ENCODE assay signal across 8 cellular contexts in genomic region chr20:18288748-18289705, GRCh38. TPM values are rescaled to one million over a fixed set of nuclear protein-coding genes. Genes with fewer than 3 reads are reported as not detected.
DNase-seq lines count a peak whose midpoint lies in the region; TF ChIP-seq lines count a peak whose summit lies in the region.

No MANE protein-coding gene starts in this region.

- H3K27ac ChIP-seq in mesenchymal stem cell (ENCODE audit: low read length, poor library complexity, severe bottlenecking): no peak overlapping the region
- peak overlapping the region; percentile 93 to 95 for H3K27ac ChIP-seq in uterus

- peak; percentile 45 for DNase-seq in NCI-H2227 (lab: John Stamatoyannopoulos, UW; ENCODE audit: unreplicated experiment)
- no peak for DNase-seq in NCI-H2227 treated with DMSO at 0.1 percent for 48 hours (lab: John Stamatoyannopoulos, UW)
- peak; percentile 17 for DNase-seq in NCI-H1105 (lab: John Stamatoyannopoulos, UW)
- peak; percentile 27 for DNase-seq in cerebellar cortex (ENCODE audit: low spot score)
- peak; percentile 47 for DNase-seq in mesenchymal stem cell
- DNase-seq in uterus: no peak
- no peak for DNase-seq in stimulated activated CD4-positive, alpha-beta T cell treated with anti-CD3 and anti-CD28 coated beads, Interleukin-2, amount 100 ng/mL, for 24 hours
- no peak for DNase-seq in NCI-H1694 (lab: John Stamatoyannopoulos, UW)

- H3K4ac ChIP-seq in mesenchymal stem cell (ENCODE audit: low read depth in 1 of 2, low read length in 2 of 2): peak overlapping the region; percentile 24 to 62

- H2AK5ac ChIP-seq in mesenchymal stem cell (ENCODE audit: low read length, severe bottlenecking): no peak overlapping the region

- H3K14ac ChIP-seq in mesenchymal stem cell (ENCODE audit: low read length in 2 of 2): peak overlapping the region in 1 of 2 experiments; percentile 29

- no peak overlapping the region for H2BK5ac ChIP-seq in mesenchymal stem cell (ENCODE audit: low read depth, low read length, poor library complexity, severe bottlenecking)

- peaks cover 31% of the 10 kb centered on the region for H3K9me3 ChIP-seq in mesenchymal stem cell (ENCODE audit: control insufficient read depth, low read length)
- no peaks in the 10 kb centered on the region for H3K9me3 ChIP-seq in uterus

- intact Hi-C loops in uterus (cut with DNase I; ENCODE audit: low total_unique reads): loop anchor here (10.0 kb wide), 1 partner anchor 154 kb away; the partner anchor contains the start of genes KAT14 and PET117

- H3K4me3 ChIP-seq in mesenchymal stem cell (ENCODE audit: insufficient read depth in 1 of 2, low read depth in 1 of 2, low read length in 2 of 2) (peak overlapping the region; percentile 85 to 94), uterus (peak overlapping the region; percentile 69 to 96)

- no peak overlapping the region for H2BK120ac ChIP-seq in mesenchymal stem cell (ENCODE audit: low read depth, low read length)

- no peak overlapping the region for H3K23ac ChIP-seq in mesenchymal stem cell (ENCODE audit: low read length in 2 of 2)

- H2BK15ac ChIP-seq in mesenchymal stem cell (ENCODE audit: low read depth, poor library complexity, severe bottlenecking): no peak overlapping the region

- peak overlapping the region; percentile 72 for H3K4me2 ChIP-seq in mesenchymal stem cell (ENCODE audit: low read length, poor library complexity, severe bottlenecking)

- H3K27me3 ChIP-seq in mesenchymal stem cell (ENCODE audit: control insufficient read depth in 1 of 2, insufficient read depth in 1 of 2, low read length in 2 of 2) (peaks cover 0 to 4% of the 10 kb centered on the region in 2 experiments), uterus (no peaks in the 10 kb centered on the region)

- H3K18ac ChIP-seq in mesenchymal stem cell (ENCODE audit: low read depth in 1 of 2, low read length in 2 of 2): peak overlapping the region; percentile 76 to 86

- no peak overlapping the region for H4K91ac ChIP-seq in mesenchymal stem cell (ENCODE audit: low read length)

- no peak for TF ChIP-seq POLR2A in uterus (IDR thresholded peaks at IDR 0.05)

- WGBS in mesenchymal stem cell: 25% methylated on average over 28 of the region's 28 CpGs

- peak overlapping the region; percentile 78 for H4K8ac ChIP-seq in mesenchymal stem cell (ENCODE audit: low read length)

- no peak for TF ChIP-seq CTCF in uterus (IDR thresholded peaks at IDR 0.05)

- H3K79me1 ChIP-seq in mesenchymal stem cell (replicated peaks; ENCODE audit: low read length, poor library complexity, severe bottlenecking): peaks cover 37% of the 10 kb centered on the region

- H2BK12ac ChIP-seq in mesenchymal stem cell (ENCODE audit: low read length in 2 of 2): no peak overlapping the region

- H3K36me3 ChIP-seq in mesenchymal stem cell (ENCODE audit: control insufficient read depth in 1 of 2, insufficient read depth in 2 of 2, low read depth in 1 of 2, low read length in 2 of 2) (peaks cover 10 to 29% of the 10 kb centered on the region in 2 experiments), uterus (no peaks in the 10 kb centered on the region)

- H3K4me1 ChIP-seq in mesenchymal stem cell (ENCODE audit: control insufficient read depth, insufficient read depth, low read depth, low read length) (peaks cover 6% of the 10 kb centered on the region), uterus (no peaks in the 10 kb centered on the region)

- H2AFZ ChIP-seq in mesenchymal stem cell (ENCODE audit: low read depth, low read length): peak overlapping the region; percentile 90

- H3K9ac ChIP-seq in mesenchymal stem cell (ENCODE audit: low read length): peak overlapping the region; percentile 98

RNA-seq across cellular contexts. Expression of gene ZNF133, which starts 0.7 kb away (rescaled TPM):
- polyA plus RNA-seq in mesenchymal stem cell (2013, experiment 1 of 2): 6.1 TPM
- polyA plus RNA-seq in mesenchymal stem cell (2013, experiment 2 of 2): 5.8 TPM
- 10 to 100 TPM; 11.2 to 49.2 (median 22.4) TPM for total RNA-seq in uterus

Comparison
In these comparisons a context has a peak if more than half of its experiments do, and no peak if none do; other contexts are left out.
1. DNase-seq: peak in NCI-H2227 (single experiment), NCI-H1105 (single experiment), cerebellar cortex (single experiment) and mesenchymal stem cell (single experiment); none in NCI-H2227 treated with DMSO at 0.1 percent for 48 hours (single experiment), uterus (0 of 2), stimulated activated CD4-positive, alpha-beta T cell treated with anti-CD3 and anti-CD28 coated beads, Interleukin-2, amount 100 ng/mL, for 24 hours (0 of 2) and NCI-H1694 (single experiment).